Comparison of ENCODE assay signal across 2 cellular contexts in genomic region chr7:17665029-17665428, GRCh38.
TF ChIP-seq lines count a peak whose summit lies in the region.

No MANE protein-coding gene starts in this region.

TF ChIP-seq in GM23338, 12 proteins besides CTCF, POLR2A, EP300 and RAD21 (continued from another document):
- TF ChIP-seq ZNF462 (CRISPR knock-in tag; IDR thresholded peaks at IDR 0.05), result no peak
- no peak for TF ChIP-seq ETS1 (IDR thresholded peaks at IDR 0.05)

TF ChIP-seq in WTC11, 78 proteins besides CTCF, POLR2A, EP300 and RAD21 (continued from another document):
- no peak for TF ChIP-seq ZNF281 (CRISPR knock-in tag; IDR thresholded peaks at IDR 0.05)
- no peak for TF ChIP-seq PRDM15 (CRISPR knock-in tag; IDR thresholded peaks at IDR 0.05)
- no peak for TF ChIP-seq TEAD1 (CRISPR knock-in tag; IDR thresholded peaks at IDR 0.05)
- no peak for TF ChIP-seq ZBTB43 (CRISPR knock-in tag; IDR thresholded peaks at IDR 0.05)
- no peak for TF ChIP-seq IRF2 (CRISPR knock-in tag; IDR thresholded peaks at IDR 0.05; ENCODE audit: borderline replicate concordance, low read depth)
- TF ChIP-seq ZNF219 (CRISPR knock-in tag; IDR thresholded peaks at IDR 0.05; ENCODE audit: borderline replicate concordance), result no peak
- TF ChIP-seq ZNF317 (CRISPR knock-in tag; IDR thresholded peaks at IDR 0.05; ENCODE audit: borderline replicate concordance, low read depth), result no peak
- no peak for TF ChIP-seq NFYB (CRISPR knock-in tag; conservative IDR thresholded peaks at IDR 0.05; ENCODE audit: low read depth)
- no peak for TF ChIP-seq FOXK1 (CRISPR knock-in tag; IDR thresholded peaks at IDR 0.05)
- no peak for TF ChIP-seq E2F4 (CRISPR knock-in tag; IDR thresholded peaks at IDR 0.05; ENCODE audit: borderline replicate concordance, low read depth)
- no peak for TF ChIP-seq NR2C2 (CRISPR knock-in tag; IDR thresholded peaks at IDR 0.05)
- no peak for TF ChIP-seq TP53 (CRISPR knock-in tag; IDR thresholded peaks at IDR 0.05)
- TF ChIP-seq NFATC4 (CRISPR knock-in tag; IDR thresholded peaks at IDR 0.05), result no peak
- TF ChIP-seq RORB (CRISPR knock-in tag; IDR thresholded peaks at IDR 0.05), result no peak
- TF ChIP-seq ZNF263 (CRISPR knock-in tag; IDR thresholded peaks at IDR 0.05; ENCODE audit: low read depth), result no peak
